In the genomic region with DNA sequence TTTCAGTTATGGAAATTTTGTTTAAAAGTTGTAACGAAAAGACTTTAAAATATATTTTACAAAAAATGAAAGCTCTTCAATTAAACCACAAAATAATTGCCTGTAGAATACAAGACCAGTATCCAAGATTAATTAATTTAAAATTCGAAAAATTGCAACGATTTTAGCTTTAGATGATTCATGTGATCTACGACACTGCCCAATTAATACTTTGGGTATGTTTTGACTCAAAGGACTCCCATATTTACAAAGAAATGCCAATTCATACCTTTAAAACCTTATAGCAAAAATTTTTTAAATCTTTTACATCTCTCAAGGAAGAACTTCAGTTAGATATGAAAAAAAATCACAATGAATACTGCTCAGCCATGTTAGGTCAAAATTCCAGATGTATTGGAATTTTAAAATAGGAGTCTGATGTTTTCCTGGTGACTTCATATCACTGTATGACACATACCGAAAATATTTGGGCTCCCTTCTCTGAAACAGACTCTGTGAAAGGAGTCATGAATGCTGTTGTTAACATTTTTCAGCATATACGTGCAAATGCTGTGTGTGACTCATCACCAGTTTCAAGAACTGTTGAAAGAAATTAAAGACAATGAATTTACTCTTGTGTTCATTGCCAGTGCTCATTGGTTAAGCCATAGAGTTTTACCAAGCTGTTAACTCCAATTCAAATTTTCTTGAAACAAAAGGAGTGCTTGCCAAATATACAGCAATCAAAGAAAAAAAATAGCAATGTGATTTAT, we compare ENCODE assay signal across 8 cellular contexts. TPM values are rescaled to one million over a fixed set of nuclear protein-coding genes. Genes with fewer than 3 reads are reported as not detected.
DNase-seq lines count a peak whose midpoint lies in the region; ATAC-seq and TF ChIP-seq lines count a peak whose summit lies in the region.

No MANE protein-coding gene starts in this region.

- no peak overlapping the region for H3K4me2 ChIP-seq in Karpas-422 (ENCODE audit: low read depth, low read length, poor library complexity, severe bottlenecking)

- DNase-seq in GM04504 (ENCODE audit: low read depth): peak; percentile 88
- peak; percentile 61 for DNase-seq in SIG-M5 treated with dmso at 0.1 percent for 504 hours (lab: John Stamatoyannopoulos, UW; ENCODE audit: unreplicated experiment)
- DNase-seq in foreskin fibroblast: peak; percentile 84 to 90
- DNase-seq in thoracic aorta (ENCODE audit: low spot score): no peak
- no peak for DNase-seq in HuH-7 (ENCODE audit: low spot score)
- DNase-seq in NCI-H1694 (lab: John Stamatoyannopoulos, UW): no peak
- no peak for DNase-seq in Karpas-422

- H3K9me3 ChIP-seq in thoracic aorta (no peaks in the 10 kb centered on the region), Karpas-422 (ENCODE audit: low read length) (no peaks in the 10 kb centered on the region)

- H3K27ac ChIP-seq in thoracic aorta (peak overlapping the region; percentile 56 to 72), Karpas-422 (ENCODE audit: low read length) (no peak overlapping the region)

- ATAC-seq in HG02610 (IDR thresholded peaks at IDR 0.05; ENCODE audit: unreplicated experiment) (peak; percentile 95), thoracic aorta (ENCODE audit: insufficient number of reproducible peaks, low FRiP score, low read depth) (peak; percentile 76)

- H3K27me3 ChIP-seq in thoracic aorta (replicated peaks; ENCODE audit: insufficient read depth) (no peaks in the 10 kb centered on the region), Karpas-422 (ENCODE audit: low read length) (no peaks in the 10 kb centered on the region)

- H4K20me1 ChIP-seq in Karpas-422 (ENCODE audit: insufficient read depth, low read depth, low read length): no peaks in the 10 kb centered on the region

- H2AFZ ChIP-seq in Karpas-422 (ENCODE audit: low read length): no peak overlapping the region

- H3K9ac ChIP-seq in Karpas-422 (ENCODE audit: low read length): no peak overlapping the region

- H3K9me2 ChIP-seq in Karpas-422 (replicated peaks; ENCODE audit: insufficient read depth, low read length): no peaks in the 10 kb centered on the region

- H3K79me2 ChIP-seq in Karpas-422 (ENCODE audit: low read length): no peaks in the 10 kb centered on the region

- H3K4me3 ChIP-seq in foreskin fibroblast (ENCODE audit: low read depth in 1 of 2, low read length in 2 of 2): no peak overlapping the region
- H3K4me3 ChIP-seq in thoracic aorta: peak overlapping the region; percentile 66
- H3K4me3 ChIP-seq in Karpas-422 (ENCODE audit: low read length): no peak overlapping the region

- H3K4me1 ChIP-seq in thoracic aorta (ENCODE audit: control insufficient read depth in 1 of 2, low read depth in 2 of 2): peaks cover 0 to 6% of the 10 kb centered on the region in 2 donors
- H3K4me1 ChIP-seq in Karpas-422 (ENCODE audit: low read length): peaks cover 8% of the 10 kb centered on the region

- no peaks in the 10 kb centered on the region for H3K36me3 ChIP-seq in thoracic aorta
- no peaks in the 10 kb centered on the region for H3K36me3 ChIP-seq in Karpas-422 (ENCODE audit: insufficient read depth, low read length)

- no peak for TF ChIP-seq CTCF in foreskin fibroblast (IDR thresholded peaks at IDR 0.05; ENCODE audit: low read depth, low read length)
- TF ChIP-seq CTCF in thoracic aorta (IDR thresholded peaks at IDR 0.05): no peak

RNA-seq across cellular contexts. Expression of a gene that starts 13.8 kb away (rescaled TPM):
- total RNA-seq in thoracic aorta: 10 to 100 TPM; 37.8 to 61.6 TPM
- 116 and 131 TPM in 2 replicates for total RNA-seq in Karpas-422 (2014; rRNA removed; shearing (Covaris generic); ENCODE audit: low replicate concordance)

Comparison
In these comparisons a context has a peak if more than half of its experiments do, and no peak if none do; other contexts are left out.
1. DNase-seq: peak in GM04504 (single experiment), SIG-M5 treated with dmso at 0.1 percent for 504 hours (single experiment) and foreskin fibroblast (2 of 2); none in thoracic aorta (single experiment), HuH-7 (single experiment), NCI-H1694 (single experiment) and Karpas-422 (single experiment).